Comparison of ENCODE assay signal across 16 cellular contexts in genomic region chr14:22544406-22544805, GRCh38. TPM values are rescaled to one million over a fixed set of nuclear protein-coding genes. Genes with fewer than 3 reads are reported as not detected.
DNase-seq lines count a peak whose midpoint lies in the region; ATAC-seq and TF ChIP-seq lines count a peak whose summit lies in the region.
"Had no signal": no experiment of that assay in that cellular context is flagged by ENCODE, and none has a peak within 500 bp of the region (broad histone marks: within the 10 kb centered on the region; RNA-seq: fewer than 3 reads in every experiment).

No MANE protein-coding gene starts in this region.

- no peaks in the 10 kb centered on the region for H3K9me3 Mint-ChIP-seq in stimulated activated naive CD8-positive, alpha-beta T cell treated with anti-CD3 and anti-CD28 coated beads, Interleukin-15, Interleukin-2, amounts not matched to agents 100 ng/mL and 50 ng/mL, for 24 hours
- H3K9me3 Mint-ChIP-seq in activated B cell treated with CpG ODN at 0.5 μM for 24 hours (no peaks in the 10 kb centered on the region), endothelial cell (ENCODE audit: unreplicated experiment) (no peaks in the 10 kb centered on the region)
- H3K9me3 Mint-ChIP-seq: endodermal cell had no signal

- H3K27me3 Mint-ChIP-seq in stimulated activated naive CD8-positive, alpha-beta T cell treated with anti-CD3 and anti-CD28 coated beads, Interleukin-15, Interleukin-2, amounts not matched to agents 100 ng/mL and 50 ng/mL, for 24 hours = no peaks in the 10 kb centered on the region
- no peaks in the 10 kb centered on the region for H3K27me3 Mint-ChIP-seq in activated B cell treated with CpG ODN at 0.5 μM for 24 hours
- peaks cover 5% of the 10 kb centered on the region for H3K27me3 Mint-ChIP-seq in endothelial cell (ENCODE audit: unreplicated experiment)

- H2AFZ ChIP-seq in hepatocyte = no peak overlapping the region
- H2AFZ ChIP-seq: parathyroid adenoma had no signal

- peaks cover 0 to 9% (median 0%) of the 10 kb centered on the region in 9 donors for H3K36me3 ChIP-seq in heart right ventricle
- no peaks in the 10 kb centered on the region for H3K36me3 ChIP-seq in lower lobe of right lung
- H3K36me3 ChIP-seq in hepatocyte (replicated peaks; ENCODE audit: insufficient read depth, low read depth) = no peaks in the 10 kb centered on the region

- H3K27me3 ChIP-seq in heart right ventricle = no peaks in the 10 kb centered on the region
- H3K27me3 ChIP-seq in lower lobe of right lung (ENCODE audit: low read depth) = no peaks in the 10 kb centered on the region
- H3K27me3 ChIP-seq in hepatocyte = no peaks in the 10 kb centered on the region

- H3K27ac ChIP-seq in heart right ventricle = peak overlapping the region in 1 of 10 donors; percentile 81
- no peak overlapping the region for H3K27ac ChIP-seq in lower lobe of right lung
- H3K27ac ChIP-seq in hepatocyte = no peak overlapping the region
- H3K27ac ChIP-seq: parathyroid adenoma had no signal

- CTCF ChIA-PET in activated B cell treated with CpG ODN at 0.5 μM for 24 hours (lab: Charles Lee) = interaction anchor here (0.9 kb wide), 1 partner anchor 10 kb away, joined by 3 read pairs; no protein-coding TSS in a partner anchor

- POLR2A ChIA-PET in activated B cell treated with CpG ODN at 0.5 μM for 24 hours (lab: Charles Lee) = interaction anchor here (1.6 to 13.3 kb wide), 3 partner anchors 11 to 66 kb away, joined by 6 to 243 read pairs (median 13); no protein-coding TSS in a partner anchor

- H3K79me2 ChIP-seq in hepatocyte = no peaks in the 10 kb centered on the region
- H3K79me2 ChIP-seq: parathyroid adenoma had no signal

- no peak overlapping the region for H3K4me2 ChIP-seq in hepatocyte

- no peak for ATAC-seq in stimulated activated naive CD8-positive, alpha-beta T cell treated with anti-CD3 and anti-CD28 coated beads, Interleukin-15, Interleukin-2, amounts not matched to agents 100 U/mL and 50 U/mL, for 24 hours
- ATAC-seq in activated B cell treated with CpG ODN at 0.5 μM for 24 hours (ENCODE audit: low read depth) (no peak), heart right ventricle (no peak), lower lobe of right lung (no peak)

- H4K20me1 ChIP-seq in hepatocyte (ENCODE audit: insufficient read depth, poor library complexity, severe bottlenecking) = no peaks in the 10 kb centered on the region

- H3K4me1 ChIP-seq in heart right ventricle = peaks cover 0 to 55% (median 26%) of the 10 kb centered on the region in 9 donors
- H3K4me1 ChIP-seq in lower lobe of right lung = peaks cover 23% of the 10 kb centered on the region
- H3K4me1 ChIP-seq in hepatocyte (ENCODE audit: insufficient read depth) = peaks cover 25% of the 10 kb centered on the region
- H3K4me1 ChIP-seq: parathyroid adenoma had no signal

- H3K4me3 ChIP-seq in heart right ventricle (no peak overlapping the region), lower lobe of right lung (no peak overlapping the region), hepatocyte (no peak overlapping the region)

- peak overlapping the region; percentile 83 for H3K4me3 Mint-ChIP-seq in stimulated activated naive CD8-positive, alpha-beta T cell treated with anti-CD3 and anti-CD28 coated beads, Interleukin-15, Interleukin-2, amounts not matched to agents 100 ng/mL and 50 ng/mL, for 24 hours
- H3K4me3 Mint-ChIP-seq in activated B cell treated with CpG ODN at 0.5 μM for 24 hours (no peak overlapping the region), endothelial cell (ENCODE audit: unreplicated experiment) (no peak overlapping the region)
- H3K4me3 Mint-ChIP-seq: endodermal cell had no signal

- H3K9me2 ChIP-seq in hepatocyte (replicated peaks; ENCODE audit: insufficient read depth) = no peaks in the 10 kb centered on the region

- DNase-seq in stimulated activated naive CD8-positive, alpha-beta T cell treated with anti-CD3 and anti-CD28 coated beads, Interleukin-15, Interleukin-2, amounts not matched to agents 100 U/mL and 50 U/mL, for 24 hours = no peak
- DNase-seq in activated B cell treated with CpG ODN at 0.5 μM for 24 hours (no peak), endothelial cell (ENCODE audit: low spot score) (no peak), heart right ventricle (no peak), lower lobe of right lung (no peak), hepatocyte (ENCODE audit: low spot score) (no peak)
- DNase-seq: endodermal cell; HCEC 1CT; head of caudate nucleus; KBM-7; NCI-H524 treated with DMSO at 0.1 percent for 48 hours; Right ventricle myocardium superior; stimulated activated CD4-positive, alpha-beta T cell treated with anti-CD3 and anti-CD28 coated beads, Interleukin-2, amount 100 ng/mL, for 24 hours; substantia nigra had no signal

- intact Hi-C loops in activated B cell treated with CpG ODN at 0.5 μM for 24 hours (cut with micrococcal nuclease) (no loop called here), heart right ventricle (cut with DNase I) (loop anchor here in 1 of 10 donors (10.0 kb wide), 1 partner anchor 150 kb away; no protein-coding TSS in a partner anchor), lower lobe of right lung (cut with DNase I) (no loop called here)

- H3K36me3 Mint-ChIP-seq in stimulated activated naive CD8-positive, alpha-beta T cell treated with anti-CD3 and anti-CD28 coated beads, Interleukin-15, Interleukin-2, amounts not matched to agents 100 ng/mL and 50 ng/mL, for 24 hours (ENCODE audit: low read depth) = peaks cover 99% of the 10 kb centered on the region
- peaks cover 17% of the 10 kb centered on the region for H3K36me3 Mint-ChIP-seq in activated B cell treated with CpG ODN at 0.5 μM for 24 hours (ENCODE audit: low read depth)
- H3K36me3 Mint-ChIP-seq in endothelial cell (ENCODE audit: low read depth, unreplicated experiment) = no peaks in the 10 kb centered on the region

- WGBS in heart right ventricle, 2 donors = 79 to 94% methylated on average over 2 of the region's 2 CpGs
- 95% methylated on average over 2 of the region's 2 CpGs for WGBS in hepatocyte (ENCODE audit: low lambda C conversion rate, missing lambda C conversion rate)

- H3K9me3 ChIP-seq in heart right ventricle (no peaks in the 10 kb centered on the region), lower lobe of right lung (no peaks in the 10 kb centered on the region), hepatocyte (ENCODE audit: low read depth) (no peaks in the 10 kb centered on the region)

- peak overlapping the region; percentile 98 for H3K27ac Mint-ChIP-seq in stimulated activated naive CD8-positive, alpha-beta T cell treated with anti-CD3 and anti-CD28 coated beads, Interleukin-15, Interleukin-2, amounts not matched to agents 100 ng/mL and 50 ng/mL, for 24 hours
- H3K27ac Mint-ChIP-seq in activated B cell treated with CpG ODN at 0.5 μM for 24 hours (peak overlapping the region; percentile 5), endothelial cell (ENCODE audit: unreplicated experiment) (peak overlapping the region; percentile 3)
- H3K27ac Mint-ChIP-seq: endodermal cell had no signal

- TF ChIP-seq CTCF in activated B cell treated with CpG ODN at 0.5 μM for 24 hours (IDR thresholded peaks at IDR 0.05) = no peak
- TF ChIP-seq CTCF in endothelial cell (IDR thresholded peaks at IDR 0.05; ENCODE audit: unreplicated experiment) = no peak
- TF ChIP-seq CTCF in heart right ventricle (IDR thresholded peaks at IDR 0.05) = no peak
- no peak for TF ChIP-seq CTCF in lower lobe of right lung (IDR thresholded peaks at IDR 0.05)
- no peak for TF ChIP-seq CTCF in hepatocyte (IDR thresholded peaks at IDR 0.05; ENCODE audit: poor library complexity)

- H3K4me1 Mint-ChIP-seq in stimulated activated naive CD8-positive, alpha-beta T cell treated with anti-CD3 and anti-CD28 coated beads, Interleukin-15, Interleukin-2, amounts not matched to agents 100 ng/mL and 50 ng/mL, for 24 hours (ENCODE audit: low read depth) = peaks cover 99% of the 10 kb centered on the region
- H3K4me1 Mint-ChIP-seq in activated B cell treated with CpG ODN at 0.5 μM for 24 hours (peaks cover 60% of the 10 kb centered on the region), endothelial cell (ENCODE audit: unreplicated experiment) (peaks cover 56% of the 10 kb centered on the region)

RNA-seq across cellular contexts. Expression of gene DAD1, which starts 44.6 kb away (rescaled TPM):
- total RNA-seq in activated B cell treated with CpG ODN at 0.5 μM for 24 hours (123 and 139 TPM in 2 replicates), endothelial cell (ENCODE audit: unreplicated experiment) (250 TPM), heart right ventricle (100 to 1,000 TPM; 115 to 182 (median 136) TPM), lower lobe of right lung (162 TPM), hepatocyte (327 and 358 TPM in 2 replicates)
- polyA plus RNA-seq in heart right ventricle (100 to 1,000 TPM in 1 of 2 donors, 10 to 100 TPM in 1; 82.4 to 420 TPM), hepatocyte (441 and 463 TPM in 2 replicates)

RNA-seq across cellular contexts. Expression of gene ABHD4, which starts 53.7 kb away (rescaled TPM):
- total RNA-seq in activated B cell treated with CpG ODN at 0.5 μM for 24 hours (12.1 and 13.0 TPM in 2 replicates), endothelial cell (ENCODE audit: unreplicated experiment) (77.7 TPM), heart right ventricle (10 to 100 TPM; 14.9 to 35.7 (median 22.7) TPM), lower lobe of right lung (28.5 TPM), hepatocyte (30.7 and 33.9 TPM in 2 replicates)
- polyA plus RNA-seq in heart right ventricle (10 to 100 TPM; 13.7 to 15.1 TPM), hepatocyte (43.3 and 49.8 TPM in 2 replicates)

Comparison
In these comparisons a context has a peak if more than half of its experiments do, and no peak if none do; other contexts are left out.
1. H3K27ac Mint-ChIP-seq: peak in every context shown above with its lines; median percentile 98 in stimulated activated naive CD8-positive, alpha-beta T cell treated with anti-CD3 and anti-CD28 coated beads, Interleukin-15, Interleukin-2, amounts not matched to agents 100 ng/mL and 50 ng/mL, for 24 hours; 5 in activated B cell treated with CpG ODN at 0.5 μM for 24 hours; 3 in endothelial cell.